In genomic region chr4:108126806-108127205, GRCh38 we compare ENCODE assay signal across 27 cellular contexts. TPM values are rescaled to one million over a fixed set of nuclear protein-coding genes. Genes with fewer than 3 reads are reported as not detected.
DNase-seq lines count a peak whose midpoint lies in the region; ATAC-seq, FAIRE-seq and TF ChIP-seq lines count a peak whose summit lies in the region.
"Had no signal": no experiment of that assay in that cellular context is flagged by ENCODE, and none has a peak within 500 bp of the region (broad histone marks: within the 10 kb centered on the region; RNA-seq: fewer than 3 reads in every experiment).

No MANE protein-coding gene starts in this region.

- peaks cover 57% of the 10 kb centered on the region for H3K36me3 Mint-ChIP-seq in activated CD4-positive, alpha-beta T cell treated with anti-CD3 and anti-CD28 coated beads for 36 hours (ENCODE audit: low read depth)
- H3K36me3 Mint-ChIP-seq in activated CD8-positive, alpha-beta T cell treated with anti-CD3 and anti-CD28 coated beads, Interleukin-2, amount 10 ng/mL, durations not matched to agents 7 days and 5 days (ENCODE audit: low read depth), result peaks cover 74% of the 10 kb centered on the region
- peaks cover 0 to 87% (median 39%) of the 10 kb centered on the region in 3 donors for H3K36me3 Mint-ChIP-seq in naive thymus-derived CD8-positive, alpha-beta T cell
- H3K36me3 Mint-ChIP-seq: WTC11 had no signal

- CTCF ChIA-PET in activated CD4-positive, alpha-beta T cell treated with anti-CD3 and anti-CD28 coated beads for 36 hours (lab: Charles Lee), result interaction anchor here (1.4 to 1.7 kb wide), 2 partner anchors 8 to 11 kb away, joined by 4 to 6 read pairs; no protein-coding TSS in a partner anchor
- CTCF ChIA-PET in activated CD8-positive, alpha-beta T cell treated with anti-CD3 and anti-CD28 coated beads, Interleukin-2, amount 10 ng/mL, durations not matched to agents 7 days and 5 days (lab: Charles Lee), result interaction anchor here (2.5 kb wide), 1 partner anchor 14 kb away, joined by 8 read pairs; no protein-coding TSS in a partner anchor

- H3K36me3 ChIP-seq in BLaER1 treated with 17β-estradiol and CSF1 and Interleukin-3, amounts not matched to agents 10 nM and 100 nM, result peaks cover 0 to 91% (median 23%) of the 10 kb centered on the region in 11 experiments; a peak in 10 of 22 replicates
- H3K36me3 ChIP-seq: brain microvascular endothelial cell, neural progenitor cell, right atrium auricular region had no signal

- peak; percentile 40 for ATAC-seq in activated CD4-positive, alpha-beta T cell treated with anti-CD3 and anti-CD28 coated beads for 36 hours
- peak; percentile 21 for ATAC-seq in activated CD8-positive, alpha-beta T cell treated with anti-CD3 and anti-CD28 coated beads, Interleukin-2, amount 10 ng/mL, durations not matched to agents 7 days and 5 days
- peak in 1 of 2 donors; percentile 38 for ATAC-seq in naive thymus-derived CD8-positive, alpha-beta T cell
- ATAC-seq in GM21619 (IDR thresholded peaks at IDR 0.05; ENCODE audit: unreplicated experiment), result no peak
- ATAC-seq: PC-3; Right ventricle myocardium inferior; SK-N-SH treated with all-trans-retinoic acid at 6 μM for 48 hours; stimulated activated effector memory CD8-positive, alpha-beta T cell treated with anti-CD3 and anti-CD28 coated beads, Interleukin-12 subunit alpha, Interleukin-12 subunit beta, amount 100 ng/mL, for 72 hours; WTC11 had no signal

- H3K4me2 ChIP-seq in BLaER1 treated with 17β-estradiol and CSF1 and Interleukin-3, amounts not matched to agents 10 nM and 100 nM, result peak overlapping the region; percentile 56 to 81 (median 72)
- H3K4me2 ChIP-seq: neural progenitor cell had no signal

- H3K27me3 Mint-ChIP-seq in activated CD4-positive, alpha-beta T cell treated with anti-CD3 and anti-CD28 coated beads for 36 hours, result no peaks in the 10 kb centered on the region
- no peaks in the 10 kb centered on the region for H3K27me3 Mint-ChIP-seq in activated CD8-positive, alpha-beta T cell treated with anti-CD3 and anti-CD28 coated beads, Interleukin-2, amount 10 ng/mL, durations not matched to agents 7 days and 5 days (ENCODE audit: low read depth)
- no peaks in the 10 kb centered on the region for H3K27me3 Mint-ChIP-seq in naive thymus-derived CD8-positive, alpha-beta T cell

- peaks cover 19 to 89% (median 43%) of the 10 kb centered on the region in 10 experiments for H3K4me1 ChIP-seq in BLaER1 treated with 17β-estradiol and CSF1 and Interleukin-3, amounts not matched to agents 10 nM and 100 nM
- H3K4me1 ChIP-seq: neural progenitor cell, right atrium auricular region had no signal

- peaks cover 84% of the 10 kb centered on the region for H3K4me1 Mint-ChIP-seq in activated CD4-positive, alpha-beta T cell treated with anti-CD3 and anti-CD28 coated beads for 36 hours
- peaks cover 66% of the 10 kb centered on the region for H3K4me1 Mint-ChIP-seq in activated CD8-positive, alpha-beta T cell treated with anti-CD3 and anti-CD28 coated beads, Interleukin-2, amount 10 ng/mL, durations not matched to agents 7 days and 5 days (ENCODE audit: low read depth)
- H3K4me1 Mint-ChIP-seq in naive thymus-derived CD8-positive, alpha-beta T cell, result peaks cover 37 to 84% (median 75%) of the 10 kb centered on the region in 4 donors
- H3K4me1 Mint-ChIP-seq: H9; stimulated activated effector memory CD8-positive, alpha-beta T cell treated with anti-CD3 and anti-CD28 coated beads, Interleukin-12 subunit alpha, Interleukin-12 subunit beta, amount 100 ng/mL, for 72 hours; WTC11 had no signal

- H3K27me3 ChIP-seq in BLaER1 treated with 17β-estradiol and CSF1 and Interleukin-3, amounts not matched to agents 10 nM and 100 nM, result no peaks in the 10 kb centered on the region
- H3K27me3 ChIP-seq: brain microvascular endothelial cell, neural progenitor cell, right atrium auricular region had no signal

- peak overlapping the region in 6 of 11 experiments; percentile 5 to 35 (median 12); a peak in 4 of 22 replicates for H3K27ac ChIP-seq in BLaER1 treated with 17β-estradiol and CSF1 and Interleukin-3, amounts not matched to agents 10 nM and 100 nM
- H3K27ac ChIP-seq: brain microvascular endothelial cell, neural progenitor cell, right atrium auricular region had no signal

- peak overlapping the region in 1 of 10 experiments; percentile 12; a peak in 2 of 20 replicates for H3K4me3 ChIP-seq in BLaER1 treated with 17β-estradiol and CSF1 and Interleukin-3, amounts not matched to agents 10 nM and 100 nM
- H3K4me3 ChIP-seq: neural progenitor cell, right atrium auricular region had no signal

- H3K27ac Mint-ChIP-seq in activated CD4-positive, alpha-beta T cell treated with anti-CD3 and anti-CD28 coated beads for 36 hours, result peak overlapping the region; percentile 88
- peak overlapping the region; percentile 11 for H3K27ac Mint-ChIP-seq in activated CD8-positive, alpha-beta T cell treated with anti-CD3 and anti-CD28 coated beads, Interleukin-2, amount 10 ng/mL, durations not matched to agents 7 days and 5 days
- peak overlapping the region; percentile 70 to 95 (median 88) for H3K27ac Mint-ChIP-seq in naive thymus-derived CD8-positive, alpha-beta T cell
- H3K27ac Mint-ChIP-seq: H9; neural progenitor cell; stimulated activated effector memory CD8-positive, alpha-beta T cell treated with anti-CD3 and anti-CD28 coated beads, Interleukin-12 subunit alpha, Interleukin-12 subunit beta, amount 100 ng/mL, for 72 hours; WTC11 had no signal

- FAIRE-seq in H54 (lab: Jason Lieb, UNC), result no peak
- FAIRE-seq: endothelial cell of umbilical vein, G401.6, GM19239 had no signal

- peaks cover 0 to 100% (median 29%) of the 10 kb centered on the region in 11 experiments; a peak in 12 of 22 replicates for H4K20me1 ChIP-seq in BLaER1 treated with 17β-estradiol and CSF1 and Interleukin-3, amounts not matched to agents 10 nM and 100 nM

- no peak for TF ChIP-seq POLR2A in H54 (IDR thresholded peaks at IDR 0.05; ENCODE audit: low read depth, low read length)

- POLR2A ChIA-PET in activated CD4-positive, alpha-beta T cell treated with anti-CD3 and anti-CD28 coated beads for 36 hours (lab: Charles Lee), result interaction anchor here (1.0 to 1.7 kb wide), 2 partner anchors 13 to 19 kb away, joined by 5 to 8 read pairs; no protein-coding TSS in a partner anchor
- POLR2A ChIA-PET in activated CD8-positive, alpha-beta T cell treated with anti-CD3 and anti-CD28 coated beads, Interleukin-2, amount 10 ng/mL, durations not matched to agents 7 days and 5 days (lab: Charles Lee), result interaction anchor here (0.8 kb wide), 1 partner anchor 10 kb away, joined by 3 read pairs; no protein-coding TSS in a partner anchor
- POLR2A ChIA-PET in naive thymus-derived CD8-positive, alpha-beta T cell (lab: Charles Lee), result interaction anchor here (0.6 to 3.2 kb wide), 8 partner anchors 9 to 200 kb away, joined by 3 to 13 read pairs (median 4); no protein-coding TSS in a partner anchor

- DNase-seq in activated CD4-positive, alpha-beta T cell treated with anti-CD3 and anti-CD28 coated beads for 36 hours, result no peak
- no peak for DNase-seq in activated CD4-positive, alpha-beta T cell treated with anti-CD3 and anti-CD28 coated beads, Interleukin-2, amount 50 U/mL, for 1 hour
- no peak for DNase-seq in activated CD8-positive, alpha-beta T cell treated with anti-CD3 and anti-CD28 coated beads, Interleukin-2, amount 10 ng/mL, durations not matched to agents 7 days and 5 days
- DNase-seq in naive thymus-derived CD8-positive, alpha-beta T cell, result no peak
- DNase-seq in H54 (ENCODE audit: insufficient read length, low spot score) (no peak), COR-L47 (lab: John Stamatoyannopoulos, UW) (no peak)
- DNase-seq: 8988T; activated CD8-positive, alpha-beta memory T cell treated with anti-CD3 and anti-CD28 coated beads for 24 hours; brain microvascular endothelial cell; DMS53; H9; NCI-H1105; NCI-H187 treated with DMSO at 0.1 percent for 48 hours; NCI-H524; PC-3; stimulated activated CD4-positive, alpha-beta T cell treated with anti-CD3 and anti-CD28 coated beads, Interleukin-4, amount 100 ng/mL, for 24 hours had no signal

- peaks cover 4% of the 10 kb centered on the region for H3K9me3 Mint-ChIP-seq in activated CD4-positive, alpha-beta T cell treated with anti-CD3 and anti-CD28 coated beads for 36 hours (ENCODE audit: low read depth)
- no peaks in the 10 kb centered on the region for H3K9me3 Mint-ChIP-seq in activated CD8-positive, alpha-beta T cell treated with anti-CD3 and anti-CD28 coated beads, Interleukin-2, amount 10 ng/mL, durations not matched to agents 7 days and 5 days (ENCODE audit: insufficient read depth)
- H3K9me3 Mint-ChIP-seq in naive thymus-derived CD8-positive, alpha-beta T cell, result no peaks in the 10 kb centered on the region
- H3K9me3 Mint-ChIP-seq: H9; neural progenitor cell; stimulated activated effector memory CD8-positive, alpha-beta T cell treated with anti-CD3 and anti-CD28 coated beads, Interleukin-12 subunit alpha, Interleukin-12 subunit beta, amount 100 ng/mL, for 72 hours; WTC11 had no signal

- intact Hi-C loops in activated CD4-positive, alpha-beta T cell treated with anti-CD3 and anti-CD28 coated beads for 36 hours (cut with DNase I, micrococcal nuclease), result no loop called here

- H3K4me3 Mint-ChIP-seq in activated CD4-positive, alpha-beta T cell treated with anti-CD3 and anti-CD28 coated beads for 36 hours, result peak overlapping the region; percentile 29
- no peak overlapping the region for H3K4me3 Mint-ChIP-seq in activated CD8-positive, alpha-beta T cell treated with anti-CD3 and anti-CD28 coated beads, Interleukin-2, amount 10 ng/mL, durations not matched to agents 7 days and 5 days
- peak overlapping the region; percentile 9 to 84 (median 58) for H3K4me3 Mint-ChIP-seq in naive thymus-derived CD8-positive, alpha-beta T cell
- H3K4me3 Mint-ChIP-seq: H9; neural progenitor cell; stimulated activated effector memory CD8-positive, alpha-beta T cell treated with anti-CD3 and anti-CD28 coated beads, Interleukin-12 subunit alpha, Interleukin-12 subunit beta, amount 100 ng/mL, for 72 hours; WTC11 had no signal

- peak overlapping the region in 1 of 11 experiments; percentile 27; a peak in 1 of 22 replicates for H3K9ac ChIP-seq in BLaER1 treated with 17β-estradiol and CSF1 and Interleukin-3, amounts not matched to agents 10 nM and 100 nM
- H3K9ac ChIP-seq: neural progenitor cell had no signal

- no peaks in the 10 kb centered on the region for H3K9me3 ChIP-seq in BLaER1 treated with 17β-estradiol and CSF1 and Interleukin-3, amounts not matched to agents 10 nM and 100 nM (replicated peaks in 1 of 11)
- H3K9me3 ChIP-seq: right atrium auricular region had no signal

RNA-seq across cellular contexts. Expression of gene LEF1, which starts 41.9 kb away (rescaled TPM):
- total RNA-seq in activated CD4-positive, alpha-beta T cell treated with anti-CD3 and anti-CD28 coated beads for 36 hours, result 100 to 1,000 TPM; 175 to 302 TPM
- 100 to 1,000 TPM; 205 to 246 TPM for total RNA-seq in activated CD8-positive, alpha-beta T cell treated with anti-CD3 and anti-CD28 coated beads, Interleukin-2, amount 10 ng/mL, durations not matched to agents 7 days and 5 days
- total RNA-seq in naive thymus-derived CD8-positive, alpha-beta T cell, result 100 to 1,000 TPM; 828 to 859 TPM
- 100 to 1,000 TPM; 400 to 836 (median 554) TPM for polyA plus RNA-seq in naive thymus-derived CD8-positive, alpha-beta T cell
- polyA plus RNA-seq: endothelial cell of umbilical vein had no signal

Comparison
In these comparisons a context has a peak if more than half of its experiments do, and no peak if none do; other contexts are left out.
1. H3K27ac Mint-ChIP-seq: peak in every context shown above with its lines; median percentile 88 in activated CD4-positive, alpha-beta T cell treated with anti-CD3 and anti-CD28 coated beads for 36 hours; 88 in naive thymus-derived CD8-positive, alpha-beta T cell; 11 in activated CD8-positive, alpha-beta T cell treated with anti-CD3 and anti-CD28 coated beads, Interleukin-2, amount 10 ng/mL, durations not matched to agents 7 days and 5 days.